11 cellular contexts compared by ENCODE assay signal in genomic region chr22:32410459-32410858, GRCh38. TPM values are rescaled to one million over a fixed set of nuclear protein-coding genes. Genes with fewer than 3 reads are reported as not detected.
DNase-seq lines count a peak whose midpoint lies in the region; ATAC-seq and TF ChIP-seq lines count a peak whose summit lies in the region.
"Had no signal": no experiment of that assay in that cellular context is flagged by ENCODE, and none has a peak within 500 bp of the region (broad histone marks: within the 10 kb centered on the region; RNA-seq: fewer than 3 reads in every experiment).

No MANE protein-coding gene starts in this region.

- H3K4me3 ChIP-seq in BLaER1: peak overlapping the region; percentile 93
- H3K4me3 ChIP-seq in Jurkat, Clone E6-1 (ENCODE audit: low read length): peak overlapping the region; percentile 66
- peak overlapping the region; percentile 98 to 99 for H3K4me3 ChIP-seq in muscle layer of duodenum (ENCODE audit: low read depth in 1 of 2, low read length in 2 of 2)

- peaks cover 42% of the 10 kb centered on the region for H3K36me3 ChIP-seq in BLaER1
- H3K36me3 ChIP-seq in muscle layer of duodenum (ENCODE audit: control insufficient read depth in 1 of 2, insufficient read depth in 2 of 2, low read length in 2 of 2): peaks cover 31 to 33% of the 10 kb centered on the region in 2 donors

- peak overlapping the region; percentile 94; the same call in 1 of the 2 replicates for H3K9ac ChIP-seq in BLaER1

- DNase-seq in Jurkat, Clone E6-1 (ENCODE audit: low read depth, low spot score): no peak
- DNase-seq in chondrocyte (ENCODE audit: low spot score) (no peak), NCI-H2227 treated with DMSO at 0.1 percent for 48 hours (lab: John Stamatoyannopoulos, UW) (no peak)
- DNase-seq: activated gamma-delta T cell, NCI-H524 treated with DMSO at 0.1 percent for 48 hours had no signal

- no peaks in the 10 kb centered on the region for H3K27me3 ChIP-seq in BLaER1
- H3K27me3 ChIP-seq in muscle layer of duodenum (ENCODE audit: low read depth, low read length): no peaks in the 10 kb centered on the region

- TF ChIP-seq CTCF in chondrocyte (IDR thresholded peaks at IDR 0.05): no peak

- H3K4me2 ChIP-seq in BLaER1: peak overlapping the region; percentile 95

- H4K20me1 ChIP-seq in BLaER1: peaks cover 43% of the 10 kb centered on the region

- H3K4me1 ChIP-seq in BLaER1: peaks cover 24% of the 10 kb centered on the region
- H3K4me1 ChIP-seq in muscle layer of duodenum (ENCODE audit: control insufficient read depth in 1 of 2, insufficient read depth in 2 of 2, low read length in 2 of 2): peaks cover 16 to 25% of the 10 kb centered on the region in 2 donors

- ATAC-seq in HG02852 (IDR thresholded peaks at IDR 0.05; ENCODE audit: unreplicated experiment) (no peak), HG03196 (IDR thresholded peaks at IDR 0.05; ENCODE audit: unreplicated experiment) (no peak), HG02870 (IDR thresholded peaks at IDR 0.05; ENCODE audit: unreplicated experiment) (no peak)

- no peak overlapping the region for H3K27ac ChIP-seq in BLaER1
- H3K27ac ChIP-seq in muscle layer of duodenum (ENCODE audit: low read length): no peak overlapping the region

- H3K9me3 ChIP-seq in BLaER1 (no peaks in the 10 kb centered on the region), muscle layer of duodenum (ENCODE audit: control insufficient read depth in 1 of 2, low read length in 2 of 2) (no peaks in the 10 kb centered on the region)

- peaks cover 24% of the 10 kb centered on the region for H3K36me3 Mint-ChIP-seq in chondrocyte (ENCODE audit: low read depth)

- H3K27ac Mint-ChIP-seq in chondrocyte (ENCODE audit: unreplicated experiment): peak overlapping the region; percentile 37

- no peaks in the 10 kb centered on the region for H3K27me3 Mint-ChIP-seq in chondrocyte (ENCODE audit: low read depth)

- H3K4me3 Mint-ChIP-seq in chondrocyte (ENCODE audit: unreplicated experiment): peak overlapping the region; percentile 95

- H3K4me1 Mint-ChIP-seq in chondrocyte (ENCODE audit: low read depth): peaks cover 33% of the 10 kb centered on the region

- H3K9me3 Mint-ChIP-seq in chondrocyte (ENCODE audit: low read depth): no peaks in the 10 kb centered on the region

RNA-seq across cellular contexts. Expression of gene RTCB, which starts 1.6 kb away (rescaled TPM):
- polyA plus RNA-seq in Jurkat, Clone E6-1 (2012; ENCODE audit: insufficient read depth, insufficient read length): 136 TPM
- 64.7 to 71.1 TPM (median 66.3 TPM) in 3 replicates for total RNA-seq in chondrocyte

RNA-seq across cellular contexts. Expression of gene RFPL3, which starts 52.8 kb away (rescaled TPM):
- polyA plus RNA-seq in Jurkat, Clone E6-1 (2012; ENCODE audit: insufficient read depth, insufficient read length): not detected
- not detected in 3 replicates for total RNA-seq in chondrocyte

RNA-seq across cellular contexts. Expression of gene BPIFC, which starts 53.8 kb away (rescaled TPM):
- polyA plus RNA-seq in Jurkat, Clone E6-1 (2012; ENCODE audit: insufficient read depth, insufficient read length): not detected
- not detected in 3 replicates for total RNA-seq in chondrocyte
- total RNA-seq: mononuclear cell had no signal
